In the genomic region with DNA sequence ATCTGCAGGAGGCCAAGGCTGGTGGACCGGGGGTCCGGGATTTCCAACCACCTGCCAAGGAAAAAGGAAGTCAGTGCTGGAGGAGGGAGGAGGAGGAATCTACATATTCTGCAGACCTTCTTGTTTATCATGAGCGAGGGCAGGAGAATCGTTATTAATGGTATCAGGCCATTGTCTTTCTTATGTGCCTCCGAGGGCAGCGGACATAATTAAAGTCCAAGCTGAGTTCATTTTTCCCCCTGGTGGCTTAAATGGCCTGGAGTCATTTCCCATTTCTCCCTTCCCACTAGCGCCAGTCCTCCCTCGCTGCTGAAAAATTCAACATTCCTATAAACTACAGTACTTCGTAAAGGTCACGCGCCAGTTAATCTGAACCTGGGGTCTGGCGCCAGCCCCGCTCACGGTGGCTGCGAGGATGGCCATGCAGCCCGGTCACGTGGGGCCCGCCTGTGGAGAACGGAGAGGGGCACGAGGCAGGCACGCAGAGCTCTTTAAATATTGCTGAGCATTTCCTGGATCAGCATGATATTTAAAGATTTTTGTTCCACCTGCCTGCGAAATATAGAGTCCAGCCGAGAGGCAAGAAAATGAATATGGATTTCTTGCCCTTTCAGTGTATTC, we compare ENCODE assay signal across 14 cellular contexts.
DNase-seq lines count a peak whose midpoint lies in the region; ATAC-seq and TF ChIP-seq lines count a peak whose summit lies in the region.
"Had no signal": no experiment of that assay in that cellular context is flagged by ENCODE, and none has a peak within 500 bp of the region (broad histone marks: within the 10 kb centered on the region; RNA-seq: fewer than 3 reads in every experiment).

No MANE protein-coding gene starts in this region.

- H3K4me3 Mint-ChIP-seq in WTC11, result no peak overlapping the region
- no peak overlapping the region for H3K4me3 Mint-ChIP-seq in neural progenitor cell
- H3K4me3 Mint-ChIP-seq: CD4-positive, alpha-beta memory T cell had no signal

- H3K36me3 Mint-ChIP-seq in WTC11 (no peaks in the 10 kb centered on the region), neural progenitor cell (no peaks in the 10 kb centered on the region)
- H3K36me3 Mint-ChIP-seq: CD4-positive, alpha-beta memory T cell had no signal

- DNase-seq in HEK293T (ENCODE audit: extremely low spot score) (peak; percentile 26), WTC11 (ENCODE audit: low spot score) (no peak), neural progenitor cell (ENCODE audit: low spot score) (no peak), activated gamma-delta T cell (lab: John Stamatoyannopoulos, UW) (no peak), DMS 273 treated with DMSO at 0.1 percent for 48 hours (lab: John Stamatoyannopoulos, UW) (no peak), mesenteric fat pad (ENCODE audit: low spot score) (no peak), HK-2 (ENCODE audit: unreplicated experiment) (no peak)
- DNase-seq: BE2C; CD4-positive, alpha-beta memory T cell; DMS153; GF-D8 had no signal

- no peaks in the 10 kb centered on the region for H3K79me2 ChIP-seq in neural progenitor cell (ENCODE audit: low read depth)

- ATAC-seq in WTC11, result 0 out of 2 replicates have a peak, but pooled peaks have one; percentile 39
- ATAC-seq: HCT116, HepG2 had no signal

- no peak overlapping the region for H3K9ac ChIP-seq in neural progenitor cell

- no peak overlapping the region for H3K27ac ChIP-seq in neural progenitor cell
- H3K27ac ChIP-seq: C4-2B had no signal

- no peaks in the 10 kb centered on the region for H3F3A ChIP-seq in neural progenitor cell (ENCODE audit: low read depth)

- no peaks in the 10 kb centered on the region for H3K9me3 ChIP-seq in neural progenitor cell (ENCODE audit: low read depth)
- H3K9me3 ChIP-seq: BE2C had no signal

- no peak overlapping the region for H3K4me3 ChIP-seq in neural progenitor cell

- H3K9me3 Mint-ChIP-seq in WTC11 (peaks cover 1% of the 10 kb centered on the region; the same call in 1 of the 2 replicates), neural progenitor cell (peaks cover 6% of the 10 kb centered on the region)

- H3K27me3 ChIP-seq in neural progenitor cell, result no peaks in the 10 kb centered on the region
- H3K27me3 ChIP-seq: BE2C had no signal

- H3K27ac Mint-ChIP-seq in WTC11, result no peak overlapping the region
- H3K27ac Mint-ChIP-seq in neural progenitor cell, result peak overlapping the region; percentile 92
- H3K27ac Mint-ChIP-seq: CD4-positive, alpha-beta memory T cell had no signal

- CTCF ChIA-PET in HEK293T (lab: Yijun Ruan, JAX), result no interaction called here
- CTCF ChIA-PET in WTC11 (lab: Charles Lee), result interaction anchor here (0.9 to 2.2 kb wide), 5 partner anchors 16 to 36 kb away, joined by 3 to 15 read pairs (median 3); no protein-coding TSS in a partner anchor

- H2AFZ ChIP-seq in neural progenitor cell (replicated peaks), result no peak overlapping the region

- H3K27me3 Mint-ChIP-seq in WTC11 (ENCODE audit: low read depth) (peaks cover 10% of the 10 kb centered on the region), neural progenitor cell (ENCODE audit: insufficient read depth, low read depth) (peaks cover 9% of the 10 kb centered on the region)

- H4K20me1 ChIP-seq in neural progenitor cell (ENCODE audit: low read depth), result no peaks in the 10 kb centered on the region

- no peak overlapping the region for H3K4me2 ChIP-seq in neural progenitor cell

- no peaks in the 10 kb centered on the region for H3K36me3 ChIP-seq in neural progenitor cell
- H3K36me3 ChIP-seq: BE2C had no signal

- peaks cover 23% of the 10 kb centered on the region for H3K4me1 ChIP-seq in neural progenitor cell
- H3K4me1 ChIP-seq: BE2C had no signal

- POLR2A ChIA-PET in HEK293T (lab: Yijun Ruan, JAX) (no interaction called here), WTC11 (lab: Charles Lee) (no interaction called here)

- no peak for TF ChIP-seq CTCF in WTC11 (IDR thresholded peaks at IDR 0.05)
- no peak for TF ChIP-seq CTCF in neural progenitor cell (IDR thresholded peaks at IDR 0.05)

- H3K4me1 Mint-ChIP-seq in WTC11, result peaks cover 54% of the 10 kb centered on the region
- H3K4me1 Mint-ChIP-seq in neural progenitor cell, result peaks cover 62% of the 10 kb centered on the region
- H3K4me1 Mint-ChIP-seq: CD4-positive, alpha-beta memory T cell had no signal

TF ChIP-seq in HEK293T, 16 proteins besides CTCF, POLR2A, EP300 and RAD21:
- TF ChIP-seq L3MBTL2 (conservative IDR thresholded peaks at IDR 0.05) (peak; percentile 90), SUZ12 (IDR thresholded peaks at IDR 0.05) (no peak), NFRKB (IDR thresholded peaks at IDR 0.05) (no peak)

TF ChIP-seq in WTC11, 78 proteins besides CTCF, POLR2A, EP300 and RAD21:
- TF ChIP-seq SMAD3 (CRISPR knock-in tag; IDR thresholded peaks at IDR 0.05; ENCODE audit: borderline replicate concordance) (no peak), NR2C2 (CRISPR knock-in tag; IDR thresholded peaks at IDR 0.05) (no peak)
- TF ChIP-seq, protein P1, sequence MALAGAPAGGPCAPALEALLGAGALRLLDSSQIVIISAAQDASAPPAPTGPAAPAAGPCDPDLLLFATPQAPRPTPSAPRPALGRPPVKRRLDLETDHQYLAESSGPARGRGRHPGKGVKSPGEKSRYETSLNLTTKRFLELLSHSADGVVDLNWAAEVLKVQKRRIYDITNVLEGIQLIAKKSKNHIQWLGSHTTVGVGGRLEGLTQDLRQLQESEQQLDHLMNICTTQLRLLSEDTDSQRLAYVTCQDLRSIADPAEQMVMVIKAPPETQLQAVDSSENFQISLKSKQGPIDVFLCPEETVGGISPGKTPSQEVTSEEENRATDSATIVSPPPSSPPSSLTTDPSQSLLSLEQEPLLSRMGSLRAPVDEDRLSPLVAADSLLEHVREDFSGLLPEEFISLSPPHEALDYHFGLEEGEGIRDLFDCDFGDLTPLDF (CRISPR knock-in tag; IDR thresholded peaks at IDR 0.05), result no peak
- TF ChIP-seq, protein P2, sequence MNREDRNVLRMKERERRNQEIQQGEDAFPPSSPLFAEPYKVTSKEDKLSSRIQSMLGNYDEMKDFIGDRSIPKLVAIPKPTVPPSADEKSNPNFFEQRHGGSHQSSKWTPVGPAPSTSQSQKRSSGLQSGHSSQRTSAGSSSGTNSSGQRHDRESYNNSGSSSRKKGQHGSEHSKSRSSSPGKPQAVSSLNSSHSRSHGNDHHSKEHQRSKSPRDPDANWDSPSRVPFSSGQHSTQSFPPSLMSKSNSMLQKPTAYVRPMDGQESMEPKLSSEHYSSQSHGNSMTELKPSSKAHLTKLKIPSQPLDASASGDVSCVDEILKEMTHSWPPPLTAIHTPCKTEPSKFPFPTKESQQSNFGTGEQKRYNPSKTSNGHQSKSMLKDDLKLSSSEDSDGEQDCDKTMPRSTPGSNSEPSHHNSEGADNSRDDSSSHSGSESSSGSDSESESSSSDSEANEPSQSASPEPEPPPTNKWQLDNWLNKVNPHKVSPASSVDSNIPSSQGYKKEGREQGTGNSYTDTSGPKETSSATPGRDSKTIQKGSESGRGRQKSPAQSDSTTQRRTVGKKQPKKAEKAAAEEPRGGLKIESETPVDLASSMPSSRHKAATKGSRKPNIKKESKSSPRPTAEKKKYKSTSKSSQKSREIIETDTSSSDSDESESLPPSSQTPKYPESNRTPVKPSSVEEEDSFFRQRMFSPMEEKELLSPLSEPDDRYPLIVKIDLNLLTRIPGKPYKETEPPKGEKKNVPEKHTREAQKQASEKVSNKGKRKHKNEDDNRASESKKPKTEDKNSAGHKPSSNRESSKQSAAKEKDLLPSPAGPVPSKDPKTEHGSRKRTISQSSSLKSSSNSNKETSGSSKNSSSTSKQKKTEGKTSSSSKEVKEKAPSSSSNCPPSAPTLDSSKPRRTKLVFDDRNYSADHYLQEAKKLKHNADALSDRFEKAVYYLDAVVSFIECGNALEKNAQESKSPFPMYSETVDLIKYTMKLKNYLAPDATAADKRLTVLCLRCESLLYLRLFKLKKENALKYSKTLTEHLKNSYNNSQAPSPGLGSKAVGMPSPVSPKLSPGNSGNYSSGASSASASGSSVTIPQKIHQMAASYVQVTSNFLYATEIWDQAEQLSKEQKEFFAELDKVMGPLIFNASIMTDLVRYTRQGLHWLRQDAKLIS (CRISPR knock-in tag; IDR thresholded peaks at IDR 0.05; ENCODE audit: borderline replicate concordance), result no peak
- TF ChIP-seq, protein P3, sequence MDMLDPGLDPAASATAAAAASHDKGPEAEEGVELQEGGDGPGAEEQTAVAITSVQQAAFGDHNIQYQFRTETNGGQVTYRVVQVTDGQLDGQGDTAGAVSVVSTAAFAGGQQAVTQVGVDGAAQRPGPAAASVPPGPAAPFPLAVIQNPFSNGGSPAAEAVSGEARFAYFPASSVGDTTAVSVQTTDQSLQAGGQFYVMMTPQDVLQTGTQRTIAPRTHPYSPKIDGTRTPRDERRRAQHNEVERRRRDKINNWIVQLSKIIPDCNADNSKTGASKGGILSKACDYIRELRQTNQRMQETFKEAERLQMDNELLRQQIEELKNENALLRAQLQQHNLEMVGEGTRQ (CRISPR knock-in tag; IDR thresholded peaks at IDR 0.05), result peak; percentile 51; the same call in 1 of the 2 replicates
TF ChIP-seq in WTC11: peak in this region for 1.
